ENCODE assay signal across 7 cellular contexts in genomic region chr21:40143822-40144525, GRCh38.
A peak's percentile ranks its signal among the peaks of the same experiment; 100 is the strongest.
DNase-seq lines count a peak whose midpoint lies in the region; ATAC-seq and TF ChIP-seq lines count a peak whose summit lies in the region.

No MANE protein-coding gene starts in this region.

- H2AFZ ChIP-seq in KMS-11 (ENCODE audit: low read depth), result no peak overlapping the region

- peak; percentile 17 for DNase-seq in EL
- DNase-seq in SK-N-DZ (ENCODE audit: low spot score), result peak; percentile 41
- DNase-seq in cardiac fibroblast (ENCODE audit: low read depth in 2 of 2), result peak; percentile 52 to 55
- peak in 2 of 3 donors; percentile 33 to 53 for DNase-seq in right lobe of liver
- DNase-seq in stimulated activated naive CD8-positive, alpha-beta T cell treated with anti-CD3 and anti-CD28 coated beads, Interleukin-15, Interleukin-2, amounts not matched to agents 100 U/mL and 50 U/mL, for 24 hours, result peak; percentile 56

- 2% methylated on average over 9 of the region's 20 CpGs for WGBS in right lobe of liver (ENCODE audit: insufficient coverage, low coverage, low lambda C conversion rate, missing lambda C conversion rate)

- H3K9ac ChIP-seq in KMS-11, result no peak overlapping the region

- H3K27me3 ChIP-seq in KMS-11 (ENCODE audit: insufficient read depth, low read depth), result no peaks in the 10 kb centered on the region
- no peaks in the 10 kb centered on the region for H3K27me3 ChIP-seq in right lobe of liver

- H3K4me1 ChIP-seq in KMS-11 (ENCODE audit: low read depth, poor library complexity, severe bottlenecking) (no peaks in the 10 kb centered on the region), right lobe of liver (no peaks in the 10 kb centered on the region)

- no peaks in the 10 kb centered on the region for H3K79me2 ChIP-seq in KMS-11 (ENCODE audit: insufficient read depth, low read depth)

- no peak for TF ChIP-seq POLR2A in right lobe of liver (IDR thresholded peaks at IDR 0.05)

- H3K4me2 ChIP-seq in KMS-11, result no peak overlapping the region

- H3K36me3 ChIP-seq in KMS-11 (ENCODE audit: insufficient read depth), result no peaks in the 10 kb centered on the region
- H3K36me3 ChIP-seq in right lobe of liver, result no peaks in the 10 kb centered on the region

- H3K4me3 ChIP-seq in KMS-11 (IDR thresholded peaks at IDR 0.05; ENCODE audit: insufficient read depth, low read depth, low read length) (no peak overlapping the region), cardiac fibroblast (replicated peaks in 1 of 2; ENCODE audit: low read depth in 2 of 2, low read length in 2 of 2) (no peak overlapping the region), right lobe of liver (no peak overlapping the region)

- H4K20me1 ChIP-seq in KMS-11 (ENCODE audit: insufficient read depth), result no peaks in the 10 kb centered on the region

- intact Hi-C loops in right lobe of liver (cut with DNase I), result no loop called here

- peak; percentile 59 to 74 (median 64) for ATAC-seq in right lobe of liver
- ATAC-seq in stimulated activated naive CD8-positive, alpha-beta T cell treated with anti-CD3 and anti-CD28 coated beads, Interleukin-15, Interleukin-2, amounts not matched to agents 100 U/mL and 50 U/mL, for 24 hours, result no peak
- no peak for ATAC-seq in HG03045 (IDR thresholded peaks at IDR 0.05; ENCODE audit: unreplicated experiment)

- H3K9me3 ChIP-seq in right lobe of liver, result no peaks in the 10 kb centered on the region

- TF ChIP-seq CTCF in KMS-11 (conservative IDR thresholded peaks at IDR 0.05; ENCODE audit: low read depth, low read length) (peak; percentile 94), cardiac fibroblast (IDR thresholded peaks at IDR 0.05; ENCODE audit: low read depth, low read length) (peak; percentile 59), right lobe of liver (IDR thresholded peaks at IDR 0.05) (peak; percentile 75 to 82 (median 80))

- H3K27ac ChIP-seq in KMS-11 (no peak overlapping the region), right lobe of liver (no peak overlapping the region)

Comparison
In these comparisons a context has a peak if more than half of its experiments do, and no peak if none do; other contexts are left out.
1. ATAC-seq: peak in right lobe of liver (4 of 4); none in stimulated activated naive CD8-positive, alpha-beta T cell treated with anti-CD3 and anti-CD28 coated beads, Interleukin-15, Interleukin-2, amounts not matched to agents 100 U/mL and 50 U/mL, for 24 hours (single experiment) and HG03045 (single experiment).
2. Peak in every context shown above with its lines, with median percentiles within 50 percentile points of each other: DNase-seq and CTCF ChIP-seq.